Comparison of ENCODE assay signal across 25 cellular contexts in genomic region chr5:139893873-139894272, GRCh38.
"Had no signal": no experiment of that assay in that cellular context is flagged by ENCODE, and none has a peak within 500 bp of the region (broad histone marks: within the 10 kb centered on the region; RNA-seq: fewer than 3 reads in every experiment).

No MANE protein-coding gene starts in this region.

- H3K4me3 ChIP-seq: adrenal gland, colonic mucosa, gastrocnemius medialis, skin epidermis, thoracic aorta, uterus had no signal

- H3K27me3 ChIP-seq: adrenal gland, colonic mucosa, gastrocnemius medialis, uterus had no signal

- H3K9me3 ChIP-seq: adrenal gland, colonic mucosa, gastrocnemius medialis, neutrophil, thoracic aorta, uterus had no signal

- H3K27ac ChIP-seq: adrenal gland, colonic mucosa, gastrocnemius medialis, neutrophil, skin epidermis, thoracic aorta, uterus had no signal

- DNase-seq: activated CD4-positive, alpha-beta memory T cell treated with anti-CD3 and anti-CD28 coated beads for 36 hours; activated CD4-positive, alpha-beta T cell treated with anti-CD3 and anti-CD28 coated beads, Interleukin-2, amount 10 ng/mL, durations not matched to agents 24 days and 14 days; activated CD4-positive, CD25-positive, alpha-beta regulatory T cell treated with anti-CD3 and anti-CD28 coated beads, Interleukin-2, amount 50 U/mL, for 72 hours; activated CD8-positive, alpha-beta memory T cell treated with anti-CD3 and anti-CD28 coated beads, Interleukin-2, amount 50 U/mL, for 4 hours; activated effector memory CD4-positive, alpha-beta T cell treated with anti-CD3 and anti-CD28 coated beads, Interleukin-2, amount 50 U/mL, for 16 hours; activated naive CD4-positive, alpha-beta T cell treated with anti-CD3 and anti-CD28 coated beads for 36 hours; activated naive CD8-positive, alpha-beta T cell treated with anti-CD3 and anti-CD28 coated beads for 36 hours; activated T-cell treated with anti-CD3 and anti-CD28 coated beads, Interleukin-2, amount 50 U/mL, for 1 hour; adrenal gland; colonic mucosa; effector CD8-positive, alpha-beta T cell; gastrocnemius medialis; glutamatergic neuron; hypothalamus; kidney glomerular epithelial cell; midbrain; stimulated activated CD4-positive, alpha-beta T cell treated with anti-CD3 and anti-CD28 coated beads, Interleukin-4, amount 100 ng/mL, for 24 hours; T-helper 2 cell; trophoblast cell; uterus had no signal

- ATAC-seq: gastrocnemius medialis; sciatic nerve; stimulated activated effector memory CD8-positive, alpha-beta T cell treated with anti-CD3 and anti-CD28 coated beads, Interleukin-12 subunit alpha, Interleukin-12 subunit beta, amount 100 ng/mL, for 72 hours had no signal

- H3K36me3 ChIP-seq: adrenal gland, colonic mucosa, gastrocnemius medialis, neutrophil, thoracic aorta, uterus had no signal

- H3K4me1 ChIP-seq: colonic mucosa, uterus had no signal
